Comparison of ENCODE assay signal across 35 cellular contexts in the genomic region with DNA sequence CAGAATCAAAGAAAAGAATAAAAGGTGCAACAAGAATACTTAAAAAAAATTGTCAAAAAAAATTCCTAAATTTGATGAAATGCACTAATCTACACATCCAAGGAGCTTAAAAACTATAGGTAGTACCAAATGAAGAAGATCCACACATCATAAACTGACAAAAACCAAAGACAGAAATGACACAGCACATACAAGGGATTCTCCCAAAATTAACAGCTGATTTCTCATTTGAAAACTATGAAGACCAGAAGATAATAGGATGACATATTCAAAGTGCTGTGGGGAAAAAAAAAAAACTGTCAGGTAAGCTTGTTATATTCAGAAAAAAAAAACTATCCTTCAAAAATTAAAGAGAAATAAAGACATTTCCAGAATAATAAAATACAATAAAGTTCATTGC.
"Had no signal": no experiment of that assay in that cellular context is flagged by ENCODE, and none has a peak within 500 bp of the region (broad histone marks: within the 10 kb centered on the region; RNA-seq: fewer than 3 reads in every experiment).

No MANE protein-coding gene starts in this region.

- H3K27me3 ChIP-seq: adrenal gland, ascending aorta, body of pancreas, brain microvascular endothelial cell, breast epithelium had no signal

- H3K27ac ChIP-seq: adrenal gland, ascending aorta, body of pancreas, brain microvascular endothelial cell, breast epithelium, VCaP had no signal

- H3K36me3 Mint-ChIP-seq: activated CD8-positive, alpha-beta memory T cell treated with anti-CD3 and anti-CD28 coated beads, Interleukin-2, amount 10 ng/mL, durations not matched to agents 7 days and 5 days; activated naive CD4-positive, alpha-beta T cell treated with anti-CD3 and anti-CD28 coated beads, Interleukin-2, amount 10 ng/mL, durations not matched to agents 7 days and 5 days; activated naive CD8-positive, alpha-beta T cell; activated naive CD8-positive, alpha-beta T cell treated with anti-CD3 and anti-CD28 coated beads, Interleukin-2, amount 10 ng/mL, durations not matched to agents 7 days and 5 days had no signal

- H3K4me3 ChIP-seq: adrenal gland, ascending aorta, body of pancreas, breast epithelium had no signal

- ATAC-seq: activated CD4-positive, alpha-beta T cell treated with anti-CD3 and anti-CD28 coated beads for 36 hours; activated CD8-positive, alpha-beta memory T cell treated with anti-CD3 and anti-CD28 coated beads, Interleukin-2, amount 10 ng/mL, durations not matched to agents 7 days and 5 days; activated CD8-positive, alpha-beta T cell treated with anti-CD3 and anti-CD28 coated beads, Interleukin-2, amount 10 ng/mL, durations not matched to agents 7 days and 5 days; activated naive CD8-positive, alpha-beta T cell treated with anti-CD3 and anti-CD28 coated beads, Interleukin-2, amount 50 U/mL, for 24 hours; body of pancreas had no signal

- H3K27ac Mint-ChIP-seq: activated B cell treated with CpG ODN at 0.5 μM for 24 hours; activated CD4-positive, alpha-beta memory T cell treated with anti-CD3 and anti-CD28 coated beads, Interleukin-2, amount 10 ng/mL, durations not matched to agents 7 days and 5 days; activated CD4-positive, alpha-beta T cell treated with anti-CD3 and anti-CD28 coated beads for 36 hours; activated CD4-positive, alpha-beta T cell treated with anti-CD3 and anti-CD28 coated beads, Interleukin-2, amount 10 ng/mL, durations not matched to agents 7 days and 5 days; activated CD8-positive, alpha-beta memory T cell treated with anti-CD3 and anti-CD28 coated beads, Interleukin-2, amount 10 ng/mL, durations not matched to agents 7 days and 5 days; activated CD8-positive, alpha-beta T cell treated with anti-CD3 and anti-CD28 coated beads, Interleukin-2, amount 10 ng/mL, durations not matched to agents 7 days and 5 days; activated naive CD4-positive, alpha-beta T cell treated with anti-CD3 and anti-CD28 coated beads, Interleukin-2, amount 10 ng/mL, durations not matched to agents 7 days and 5 days; activated naive CD4-positive, alpha-beta T cell treated with anti-CD3 and anti-CD28 coated beads, Interleukin-2, amount 50 U/mL, for 24 hours; activated naive CD8-positive, alpha-beta T cell; activated naive CD8-positive, alpha-beta T cell treated with anti-CD3 and anti-CD28 coated beads, Interleukin-2, amount 10 ng/mL, durations not matched to agents 7 days and 5 days; activated naive CD8-positive, alpha-beta T cell treated with anti-CD3 and anti-CD28 coated beads, Interleukin-2, amount 50 U/mL, for 24 hours; activated T-cell treated with anti-CD3 and anti-CD28 coated beads, Interleukin-2, amount 50 U/mL, for 24 hours; activated T-helper 2 cell treated with anti-CD3 and anti-CD28 coated beads, Interferon-gamma antibody, Interleukin-2, Interleukin-4, amounts not matched to agents 10 μg/mL and 5 μg/mL and 100 μg/mL, durations not matched to agents 14 hours and 24 hours and 36 hours; T-helper 1 cell treated with Interleukin-12 subunit alpha and Interleukin-12 subunit beta and Interleukin-4 antibody, amounts not matched to agents 30 μg/mL and 1 μg/mL, for 36 hours; T-helper 2 cell treated with Interferon-gamma antibody and Interleukin-4, amounts not matched to agents 5 μg/mL and 100 μg/mL, for 36 hours had no signal

- H3K4me1 ChIP-seq: adrenal gland, ascending aorta, body of pancreas, breast epithelium had no signal

- H3K4me1 Mint-ChIP-seq: activated B cell treated with CpG ODN at 0.5 μM for 24 hours; activated CD4-positive, alpha-beta memory T cell treated with anti-CD3 and anti-CD28 coated beads, Interleukin-2, amount 10 ng/mL, durations not matched to agents 7 days and 5 days; activated CD4-positive, alpha-beta T cell treated with anti-CD3 and anti-CD28 coated beads for 36 hours; activated CD4-positive, alpha-beta T cell treated with anti-CD3 and anti-CD28 coated beads, Interleukin-2, amount 10 ng/mL, durations not matched to agents 7 days and 5 days; activated CD8-positive, alpha-beta memory T cell treated with anti-CD3 and anti-CD28 coated beads, Interleukin-2, amount 10 ng/mL, durations not matched to agents 7 days and 5 days; activated naive CD4-positive, alpha-beta T cell treated with anti-CD3 and anti-CD28 coated beads, Interleukin-2, amount 10 ng/mL, durations not matched to agents 7 days and 5 days; activated naive CD4-positive, alpha-beta T cell treated with anti-CD3 and anti-CD28 coated beads, Interleukin-2, amount 50 U/mL, for 24 hours; activated naive CD8-positive, alpha-beta T cell treated with anti-CD3 and anti-CD28 coated beads, Interleukin-2, amount 10 ng/mL, durations not matched to agents 7 days and 5 days; activated naive CD8-positive, alpha-beta T cell treated with anti-CD3 and anti-CD28 coated beads, Interleukin-2, amount 50 U/mL, for 24 hours had no signal

- H3K27me3 Mint-ChIP-seq: activated B cell treated with CpG ODN at 0.5 μM for 24 hours; activated CD4-positive, alpha-beta memory T cell treated with anti-CD3 and anti-CD28 coated beads, Interleukin-2, amount 10 ng/mL, durations not matched to agents 7 days and 5 days; activated CD4-positive, alpha-beta T cell treated with anti-CD3 and anti-CD28 coated beads for 36 hours; activated CD4-positive, alpha-beta T cell treated with anti-CD3 and anti-CD28 coated beads, Interleukin-2, amount 10 ng/mL, durations not matched to agents 7 days and 5 days; activated CD8-positive, alpha-beta memory T cell treated with anti-CD3 and anti-CD28 coated beads, Interleukin-2, amount 10 ng/mL, durations not matched to agents 7 days and 5 days; activated naive CD4-positive, alpha-beta T cell treated with anti-CD3 and anti-CD28 coated beads, Interleukin-2, amount 10 ng/mL, durations not matched to agents 7 days and 5 days; activated naive CD4-positive, alpha-beta T cell treated with anti-CD3 and anti-CD28 coated beads, Interleukin-2, amount 50 U/mL, for 24 hours; activated naive CD8-positive, alpha-beta T cell; activated naive CD8-positive, alpha-beta T cell treated with anti-CD3 and anti-CD28 coated beads, Interleukin-2, amount 10 ng/mL, durations not matched to agents 7 days and 5 days; activated naive CD8-positive, alpha-beta T cell treated with anti-CD3 and anti-CD28 coated beads, Interleukin-2, amount 50 U/mL, for 24 hours; activated T-cell treated with anti-CD3 and anti-CD28 coated beads, Interleukin-2, amount 50 U/mL, for 24 hours had no signal

- DNase-seq: activated B cell treated with CpG ODN at 0.5 μM for 24 hours; activated CD4-positive, alpha-beta memory T cell treated with anti-CD3 and anti-CD28 coated beads, Interleukin-2, amount 10 ng/mL, durations not matched to agents 7 days and 5 days; activated CD4-positive, alpha-beta T cell treated with anti-CD3 and anti-CD28 coated beads for 1 hour; activated CD4-positive, alpha-beta T cell treated with anti-CD3 and anti-CD28 coated beads for 36 hours; activated CD4-positive, alpha-beta T cell treated with anti-CD3 and anti-CD28 coated beads for 48 hours; activated CD4-positive, alpha-beta T cell treated with anti-CD3 and anti-CD28 coated beads, Interleukin-2, amount 10 ng/mL, durations not matched to agents 7 days and 5 days; activated CD4-positive, alpha-beta T cell treated with anti-CD3 and anti-CD28 coated beads, Interleukin-2, amount 50 U/mL, for 48 hours; activated CD8-positive, alpha-beta memory T cell treated with anti-CD3 and anti-CD28 coated beads for 24 hours; activated CD8-positive, alpha-beta memory T cell treated with anti-CD3 and anti-CD28 coated beads, Interleukin-2, amount 10 ng/mL, durations not matched to agents 7 days and 5 days; activated CD8-positive, alpha-beta memory T cell treated with anti-CD3 and anti-CD28 coated beads, Interleukin-2, amount 50 U/mL, for 48 hours; activated CD8-positive, alpha-beta T cell treated with anti-CD3 and anti-CD28 coated beads, Interleukin-2, amount 10 ng/mL, durations not matched to agents 7 days and 5 days; activated effector memory CD4-positive, alpha-beta T cell treated with Interleukin-2 at 50 U/mL for 16 hours; activated gamma-delta T cell; activated naive CD4-positive, alpha-beta T cell treated with anti-CD3 and anti-CD28 coated beads, Interleukin-2, amount 10 ng/mL, durations not matched to agents 7 days and 5 days; activated naive CD4-positive, alpha-beta T cell treated with Interleukin-2 at 50 U/mL for 16 hours; activated naive CD8-positive, alpha-beta T cell treated with anti-CD3 and anti-CD28 coated beads, Interleukin-2, amount 10 ng/mL, durations not matched to agents 7 days and 5 days; activated naive CD8-positive, alpha-beta T cell treated with anti-CD3 and anti-CD28 coated beads, Interleukin-2, amount 50 U/mL, for 24 hours; activated T-cell treated with anti-CD3 and anti-CD28 coated beads, Interleukin-2, amount 50 U/mL, for 24 hours; activated T-cell treated with anti-CD3 and anti-CD28 coated beads, Interleukin-2, amount 50 U/mL, for 48 hours; adrenal gland; amygdala; anterior cingulate cortex; body of pancreas; brain microvascular endothelial cell; central memory CD4-positive, alpha-beta T cell; T-helper 2 cell; T-helper 9 cell had no signal

- H3K4me3 Mint-ChIP-seq: activated B cell treated with CpG ODN at 0.5 μM for 24 hours; activated CD4-positive, alpha-beta memory T cell treated with anti-CD3 and anti-CD28 coated beads, Interleukin-2, amount 10 ng/mL, durations not matched to agents 7 days and 5 days; activated CD4-positive, alpha-beta T cell treated with anti-CD3 and anti-CD28 coated beads for 36 hours; activated CD4-positive, alpha-beta T cell treated with anti-CD3 and anti-CD28 coated beads, Interleukin-2, amount 10 ng/mL, durations not matched to agents 7 days and 5 days; activated CD8-positive, alpha-beta memory T cell treated with anti-CD3 and anti-CD28 coated beads, Interleukin-2, amount 10 ng/mL, durations not matched to agents 7 days and 5 days; activated CD8-positive, alpha-beta T cell treated with anti-CD3 and anti-CD28 coated beads, Interleukin-2, amount 10 ng/mL, durations not matched to agents 7 days and 5 days; activated naive CD4-positive, alpha-beta T cell treated with anti-CD3 and anti-CD28 coated beads, Interleukin-2, amount 10 ng/mL, durations not matched to agents 7 days and 5 days; activated naive CD4-positive, alpha-beta T cell treated with anti-CD3 and anti-CD28 coated beads, Interleukin-2, amount 50 U/mL, for 24 hours; activated naive CD8-positive, alpha-beta T cell; activated naive CD8-positive, alpha-beta T cell treated with anti-CD3 and anti-CD28 coated beads, Interleukin-2, amount 10 ng/mL, durations not matched to agents 7 days and 5 days; activated naive CD8-positive, alpha-beta T cell treated with anti-CD3 and anti-CD28 coated beads, Interleukin-2, amount 50 U/mL, for 24 hours; activated T-cell treated with anti-CD3 and anti-CD28 coated beads, Interleukin-2, amount 50 U/mL, for 24 hours; T-helper 1 cell treated with Interleukin-12 subunit alpha and Interleukin-12 subunit beta and Interleukin-4 antibody, amounts not matched to agents 30 μg/mL and 1 μg/mL, for 36 hours; T-helper 2 cell treated with Interferon-gamma antibody and Interleukin-4, amounts not matched to agents 5 μg/mL and 100 μg/mL, for 36 hours had no signal

- H3K9me3 ChIP-seq: body of pancreas had no signal

- H3K36me3 ChIP-seq: adrenal gland, ascending aorta, brain microvascular endothelial cell, breast epithelium had no signal
